In the genomic region with DNA sequence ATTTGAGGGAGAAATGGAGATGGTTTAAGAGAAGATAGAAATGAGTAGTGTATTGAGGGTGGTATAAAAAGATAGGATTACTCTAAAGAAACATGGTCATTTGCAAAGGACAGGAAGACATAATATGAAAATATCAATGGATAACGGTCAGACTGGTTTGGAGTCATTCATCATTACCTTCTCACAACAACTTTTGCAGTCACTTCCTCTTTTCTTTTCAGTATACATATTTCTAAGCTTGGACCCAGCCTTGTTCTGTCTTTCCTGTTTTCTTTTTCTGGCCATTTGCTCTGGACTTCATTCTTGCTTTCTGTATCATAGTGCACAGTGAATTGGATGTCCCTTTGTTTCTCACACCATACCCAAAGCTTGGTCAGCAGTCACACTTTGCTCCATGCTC, we compare ENCODE assay signal across 32 cellular contexts.
"Had no signal": no experiment of that assay in that cellular context is flagged by ENCODE, and none has a peak within 500 bp of the region (broad histone marks: within the 10 kb centered on the region; RNA-seq: fewer than 3 reads in every experiment).

No MANE protein-coding gene starts in this region.

- FAIRE-seq: astrocyte, bronchial epithelial cell, colon had no signal

- H3K4me3 Mint-ChIP-seq: activated CD4-positive, alpha-beta memory T cell treated with anti-CD3 and anti-CD28 coated beads for 36 hours; activated CD4-positive, alpha-beta T cell treated with anti-CD3 and anti-CD28 coated beads for 36 hours; activated CD4-positive, alpha-beta T cell treated with anti-CD3 and anti-CD28 coated beads, Interleukin-2, amount 10 ng/mL, durations not matched to agents 24 days and 14 days; activated CD8-positive, alpha-beta memory T cell treated with anti-CD3 and anti-CD28 coated beads, Interleukin-2, amount 10 ng/mL, durations not matched to agents 7 days and 5 days; activated CD8-positive, alpha-beta T cell treated with anti-CD3 and anti-CD28 coated beads, Interleukin-2, amount 10 ng/mL, durations not matched to agents 7 days and 5 days; activated naive CD4-positive, alpha-beta T cell treated with anti-CD3 and anti-CD28 coated beads for 36 hours; activated naive CD8-positive, alpha-beta T cell treated with anti-CD3 and anti-CD28 coated beads, Interleukin-2, amount 10 ng/mL, durations not matched to agents 7 days and 5 days; activated T-helper 1 cell treated with anti-CD3 and anti-CD28 coated beads, Interleukin-12 subunit alpha, Interleukin-12 subunit beta, Interleukin-2, Interleukin-4 antibody, amounts not matched to agents 30 ng/mL and 10 ng/mL and 1 ng/mL, durations not matched to agents 14 hours and 24 hours and 36 hours; central memory CD8-positive, alpha-beta T cell; effector memory CD8-positive, alpha-beta T cell had no signal

- H3K27ac Mint-ChIP-seq: activated CD4-positive, alpha-beta memory T cell treated with anti-CD3 and anti-CD28 coated beads for 36 hours; activated CD4-positive, alpha-beta T cell treated with anti-CD3 and anti-CD28 coated beads for 36 hours; activated CD4-positive, alpha-beta T cell treated with anti-CD3 and anti-CD28 coated beads, Interleukin-2, amount 10 ng/mL, durations not matched to agents 24 days and 14 days; activated CD8-positive, alpha-beta memory T cell treated with anti-CD3 and anti-CD28 coated beads, Interleukin-2, amount 10 ng/mL, durations not matched to agents 7 days and 5 days; activated CD8-positive, alpha-beta T cell treated with anti-CD3 and anti-CD28 coated beads, Interleukin-2, amount 10 ng/mL, durations not matched to agents 7 days and 5 days; activated naive CD4-positive, alpha-beta T cell treated with anti-CD3 and anti-CD28 coated beads for 36 hours; activated naive CD4-positive, alpha-beta T cell treated with anti-CD3 and anti-CD28 coated beads, Interleukin-2, amount 50 U/mL, for 72 hours; activated naive CD8-positive, alpha-beta T cell treated with anti-CD3 and anti-CD28 coated beads, Interleukin-2, amount 10 ng/mL, durations not matched to agents 7 days and 5 days; activated T-helper 1 cell treated with anti-CD3 and anti-CD28 coated beads, Interleukin-12 subunit alpha, Interleukin-12 subunit beta, Interleukin-2, Interleukin-4 antibody, amounts not matched to agents 30 ng/mL and 10 ng/mL and 1 ng/mL, durations not matched to agents 14 hours and 24 hours and 36 hours; activated T-helper 2 cell treated with anti-CD3 and anti-CD28 coated beads, Interferon-gamma antibody, Interleukin-2, Interleukin-4, amounts not matched to agents 10 μg/mL and 5 μg/mL and 100 μg/mL, durations not matched to agents 14 hours and 24 hours and 36 hours; effector memory CD8-positive, alpha-beta T cell had no signal

- H3K4me1 Mint-ChIP-seq: activated CD4-positive, alpha-beta T cell treated with anti-CD3 and anti-CD28 coated beads for 36 hours; activated CD4-positive, alpha-beta T cell treated with anti-CD3 and anti-CD28 coated beads, Interleukin-2, amount 10 ng/mL, durations not matched to agents 24 days and 14 days; activated CD8-positive, alpha-beta memory T cell treated with anti-CD3 and anti-CD28 coated beads, Interleukin-2, amount 10 ng/mL, durations not matched to agents 7 days and 5 days; activated naive CD8-positive, alpha-beta T cell treated with anti-CD3 and anti-CD28 coated beads, Interleukin-2, amount 10 ng/mL, durations not matched to agents 7 days and 5 days; central memory CD8-positive, alpha-beta T cell had no signal

- H3K27me3 Mint-ChIP-seq: activated CD4-positive, alpha-beta memory T cell treated with anti-CD3 and anti-CD28 coated beads for 36 hours; activated CD4-positive, alpha-beta T cell treated with anti-CD3 and anti-CD28 coated beads for 36 hours; activated CD4-positive, alpha-beta T cell treated with anti-CD3 and anti-CD28 coated beads, Interleukin-2, amount 10 ng/mL, durations not matched to agents 24 days and 14 days; activated CD8-positive, alpha-beta memory T cell treated with anti-CD3 and anti-CD28 coated beads, Interleukin-2, amount 10 ng/mL, durations not matched to agents 7 days and 5 days; activated naive CD8-positive, alpha-beta T cell treated with anti-CD3 and anti-CD28 coated beads, Interleukin-2, amount 10 ng/mL, durations not matched to agents 7 days and 5 days; central memory CD8-positive, alpha-beta T cell; effector memory CD8-positive, alpha-beta T cell had no signal

- H3K36me3 Mint-ChIP-seq: activated CD4-positive, alpha-beta memory T cell treated with anti-CD3 and anti-CD28 coated beads for 36 hours; activated CD8-positive, alpha-beta memory T cell treated with anti-CD3 and anti-CD28 coated beads, Interleukin-2, amount 10 ng/mL, durations not matched to agents 7 days and 5 days; activated naive CD8-positive, alpha-beta T cell treated with anti-CD3 and anti-CD28 coated beads, Interleukin-2, amount 10 ng/mL, durations not matched to agents 7 days and 5 days had no signal

- DNase-seq: activated CD4-positive, alpha-beta memory T cell treated with anti-CD3 and anti-CD28 coated beads for 36 hours; activated CD4-positive, alpha-beta T cell treated with anti-CD3 and anti-CD28 coated beads for 36 hours; activated CD4-positive, alpha-beta T cell treated with anti-CD3 and anti-CD28 coated beads, Interleukin-2, amount 10 ng/mL, durations not matched to agents 24 days and 14 days; activated CD4-positive, CD25-positive, alpha-beta regulatory T cell; activated CD4-positive, CD25-positive, alpha-beta regulatory T cell treated with anti-CD3 and anti-CD28 coated beads, Interleukin-2, amount 50 U/mL, for 72 hours; activated CD8-positive, alpha-beta memory T cell treated with anti-CD3 and anti-CD28 coated beads, Interleukin-2, amount 10 ng/mL, durations not matched to agents 7 days and 5 days; activated CD8-positive, alpha-beta memory T cell treated with anti-CD3 and anti-CD28 coated beads, Interleukin-2, amount 50 U/mL, for 4 hours; activated CD8-positive, alpha-beta T cell treated with anti-CD3 and anti-CD28 coated beads, Interleukin-2, amount 10 ng/mL, durations not matched to agents 7 days and 5 days; activated effector memory CD4-positive, alpha-beta T cell treated with anti-CD3 and anti-CD28 coated beads, Interleukin-2, amount 50 U/mL, for 16 hours; activated naive CD4-positive, alpha-beta T cell treated with anti-CD3 and anti-CD28 coated beads for 36 hours; activated naive CD8-positive, alpha-beta T cell treated with anti-CD3 and anti-CD28 coated beads, Interleukin-2, amount 10 ng/mL, durations not matched to agents 7 days and 5 days; activated T-cell treated with anti-CD3 and anti-CD28 coated beads, Interleukin-2, amount 50 U/mL, for 1 hour; activated T-cell treated with anti-CD3 and anti-CD28 coated beads, Interleukin-2, amount 50 U/mL, for 48 hours; anterior cingulate cortex; brain microvascular endothelial cell; cortex of kidney; dermis blood vessel endothelial cell; effector CD4-positive, alpha-beta T cell; effector memory CD8-positive, alpha-beta T cell; erythroblast; foreskin keratinocyte; gastrocnemius medialis; glutamatergic neuron; heart left ventricle; T-helper 2 cell had no signal
